ENCODE assay signal across 1 cellular context in genomic region chr20:3168079-3168828, GRCh38.
TF ChIP-seq lines count a peak whose summit lies in the region.

No MANE protein-coding gene starts in this region.

TF ChIP-seq in SK-N-SH treated with all-trans-retinoic acid at 6 μM for 48 hours, 23 proteins besides CTCF, POLR2A, EP300 and RAD21 (continued from another document):
- no peak for TF ChIP-seq CREB5 (CRISPR knock-in tag; IDR thresholded peaks at IDR 0.05; ENCODE audit: low read depth)
